ENCODE assay signal across 1 cellular context in the genomic region with DNA sequence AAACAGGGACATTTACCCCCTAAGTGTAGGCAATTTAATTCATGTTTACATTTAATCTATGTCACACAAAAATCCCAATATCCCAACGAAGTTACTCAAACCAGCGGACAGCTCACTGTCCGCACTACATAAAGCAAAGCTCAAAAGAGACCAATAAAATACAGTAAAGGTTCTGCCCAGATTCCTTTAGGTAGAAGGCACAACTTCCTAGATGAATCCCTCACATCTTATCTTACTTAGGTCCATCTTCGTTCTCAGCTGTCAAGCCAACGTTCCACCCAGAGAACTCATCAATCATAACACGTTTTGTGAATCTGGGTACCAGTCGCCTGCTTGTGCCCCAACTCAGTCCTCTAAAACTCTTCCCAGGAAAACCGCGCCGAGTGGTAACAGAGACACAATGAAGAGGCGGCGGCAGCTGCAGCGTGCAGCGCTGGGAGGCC.
A peak's percentile ranks its signal among the peaks of the same experiment; 100 is the strongest.
TF ChIP-seq lines count a peak whose summit lies in the region.

No MANE protein-coding gene starts in this region.

TF ChIP-seq in HepG2, 621 proteins besides CTCF, POLR2A, EP300 and RAD21 (continued from another document and continues in another):
- peak; percentile 71; the same call in 1 of the 3 replicates for TF ChIP-seq MXI1 (IDR thresholded peaks at IDR 0.05; ENCODE audit: borderline replicate concordance, low read depth, low read length)
- no peak for TF ChIP-seq ARNT (IDR thresholded peaks at IDR 0.05)
- TF ChIP-seq ZNF431 (CRISPR knock-in tag; IDR thresholded peaks at IDR 0.05; ENCODE audit: borderline replicate concordance, low read depth) = no peak
- TF ChIP-seq HOXA5 (CRISPR knock-in tag; IDR thresholded peaks at IDR 0.05) = no peak
- TF ChIP-seq ZFP1 (CRISPR knock-in tag; IDR thresholded peaks at IDR 0.05) = no peak
- TF ChIP-seq, protein P1, sequence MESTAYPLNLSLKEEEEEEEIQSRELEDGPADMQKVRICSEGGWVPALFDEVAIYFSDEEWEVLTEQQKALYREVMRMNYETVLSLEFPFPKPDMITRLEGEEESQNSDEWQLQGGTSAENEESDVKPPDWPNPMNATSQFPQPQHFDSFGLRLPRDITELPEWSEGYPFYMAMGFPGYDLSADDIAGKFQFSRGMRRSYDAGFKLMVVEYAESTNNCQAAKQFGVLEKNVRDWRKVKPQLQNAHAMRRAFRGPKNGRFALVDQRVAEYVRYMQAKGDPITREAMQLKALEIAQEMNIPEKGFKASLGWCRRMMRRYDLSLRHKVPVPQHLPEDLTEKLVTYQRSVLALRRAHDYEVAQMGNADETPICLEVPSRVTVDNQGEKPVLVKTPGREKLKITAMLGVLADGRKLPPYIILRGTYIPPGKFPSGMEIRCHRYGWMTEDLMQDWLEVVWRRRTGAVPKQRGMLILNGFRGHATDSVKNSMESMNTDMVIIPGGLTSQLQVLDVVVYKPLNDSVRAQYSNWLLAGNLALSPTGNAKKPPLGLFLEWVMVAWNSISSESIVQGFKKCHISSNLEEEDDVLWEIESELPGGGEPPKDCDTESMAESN (CRISPR knock-in tag; conservative IDR thresholded peaks at IDR 0.05) = no peak
- no peak for TF ChIP-seq SMARCC2 (IDR thresholded peaks at IDR 0.05)
- TF ChIP-seq TP53 (CRISPR knock-in tag; conservative IDR thresholded peaks at IDR 0.05) = no peak
- no peak for TF ChIP-seq ZBTB3 (CRISPR knock-in tag; IDR thresholded peaks at IDR 0.05; ENCODE audit: borderline replicate concordance, low read depth)
- TF ChIP-seq, protein P2, sequence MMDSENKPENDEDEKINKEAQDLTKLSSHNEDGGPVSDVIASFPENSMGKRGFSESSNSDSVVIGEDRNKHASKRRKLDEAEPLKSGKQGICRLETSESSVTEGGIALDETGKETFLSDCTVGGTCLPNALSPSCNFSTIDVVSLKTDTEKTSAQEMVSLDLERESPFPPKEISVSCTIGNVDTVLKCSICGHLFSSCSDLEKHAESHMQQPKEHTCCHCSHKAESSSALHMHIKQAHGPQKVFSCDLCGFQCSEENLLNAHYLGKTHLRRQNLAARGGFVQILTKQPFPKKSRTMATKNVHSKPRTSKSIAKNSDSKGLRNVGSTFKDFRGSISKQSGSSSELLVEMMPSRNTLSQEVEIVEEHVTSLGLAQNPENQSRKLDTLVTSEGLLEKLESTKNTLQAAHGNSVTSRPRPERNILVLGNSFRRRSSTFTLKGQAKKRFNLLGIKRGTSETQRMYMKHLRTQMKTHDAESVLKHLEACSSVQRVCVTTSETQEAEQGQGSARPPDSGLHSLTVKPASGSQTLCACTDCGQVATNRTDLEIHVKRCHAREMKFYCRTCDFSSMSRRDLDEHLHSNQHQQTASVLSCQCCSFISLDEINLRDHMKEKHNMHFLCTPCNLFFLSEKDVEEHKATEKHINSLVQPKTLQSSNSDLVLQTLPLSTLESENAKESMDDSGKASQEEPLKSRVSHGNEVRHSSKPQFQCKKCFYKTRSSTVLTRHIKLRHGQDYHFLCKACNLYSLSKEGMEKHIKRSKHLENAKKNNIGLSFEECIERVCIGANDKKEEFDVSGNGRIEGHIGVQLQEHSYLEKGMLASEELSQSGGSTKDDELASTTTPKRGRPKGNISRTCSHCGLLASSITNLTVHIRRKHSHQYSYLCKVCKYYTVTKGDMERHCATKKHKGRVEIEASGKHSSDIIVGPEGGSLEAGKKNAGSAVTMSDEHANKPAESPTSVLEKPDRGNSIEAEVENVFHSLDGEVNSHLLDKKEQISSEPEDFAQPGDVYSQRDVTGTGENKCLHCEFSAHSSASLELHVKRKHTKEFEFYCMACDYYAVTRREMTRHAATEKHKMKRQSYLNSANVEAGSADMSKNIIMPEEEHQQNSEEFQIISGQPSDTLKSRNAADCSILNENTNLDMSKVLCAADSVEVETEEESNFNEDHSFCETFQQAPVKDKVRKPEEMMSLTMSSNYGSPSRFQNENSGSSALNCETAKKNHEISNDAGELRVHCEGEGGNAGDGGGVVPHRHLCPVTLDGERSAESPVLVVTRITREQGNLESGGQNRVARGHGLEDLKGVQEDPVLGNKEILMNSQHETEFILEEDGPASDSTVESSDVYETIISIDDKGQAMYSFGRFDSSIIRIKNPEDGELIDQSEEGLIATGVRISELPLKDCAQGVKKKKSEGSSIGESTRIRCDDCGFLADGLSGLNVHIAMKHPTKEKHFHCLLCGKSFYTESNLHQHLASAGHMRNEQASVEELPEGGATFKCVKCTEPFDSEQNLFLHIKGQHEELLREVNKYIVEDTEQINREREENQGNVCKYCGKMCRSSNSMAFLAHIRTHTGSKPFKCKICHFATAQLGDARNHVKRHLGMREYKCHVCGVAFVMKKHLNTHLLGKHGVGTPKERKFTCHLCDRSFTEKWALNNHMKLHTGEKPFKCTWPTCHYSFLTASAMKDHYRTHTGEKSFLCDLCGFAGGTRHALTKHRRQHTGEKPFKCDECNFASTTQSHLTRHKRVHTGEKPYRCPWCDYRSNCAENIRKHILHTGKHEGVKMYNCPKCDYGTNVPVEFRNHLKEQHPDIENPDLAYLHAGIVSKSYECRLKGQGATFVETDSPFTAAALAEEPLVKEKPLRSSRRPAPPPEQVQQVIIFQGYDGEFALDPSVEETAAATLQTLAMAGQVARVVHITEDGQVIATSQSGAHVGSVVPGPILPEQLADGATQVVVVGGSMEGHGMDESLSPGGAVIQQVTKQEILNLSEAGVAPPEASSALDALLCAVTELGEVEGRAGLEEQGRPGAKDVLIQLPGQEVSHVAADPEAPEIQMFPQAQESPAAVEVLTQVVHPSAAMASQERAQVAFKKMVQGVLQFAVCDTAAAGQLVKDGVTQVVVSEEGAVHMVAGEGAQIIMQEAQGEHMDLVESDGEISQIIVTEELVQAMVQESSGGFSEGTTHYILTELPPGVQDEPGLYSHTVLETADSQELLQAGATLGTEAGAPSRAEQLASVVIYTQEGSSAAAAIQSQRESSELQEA (CRISPR knock-in tag; IDR thresholded peaks at IDR 0.05; ENCODE audit: not compliant biosample characterization) = no peak
- no peak for TF ChIP-seq ZNF142 (CRISPR knock-in tag; IDR thresholded peaks at IDR 0.05)
- no peak for TF ChIP-seq ZNF441 (CRISPR knock-in tag; IDR thresholded peaks at IDR 0.05; ENCODE audit: borderline replicate concordance)
- TF ChIP-seq SP5 (CRISPR knock-in tag; IDR thresholded peaks at IDR 0.05; ENCODE audit: borderline replicate concordance, low read depth) = no peak
- no peak for TF ChIP-seq ZC3H4 (CRISPR knock-in tag; IDR thresholded peaks at IDR 0.05; ENCODE audit: borderline replicate concordance)
- TF ChIP-seq ZNF781 (CRISPR knock-in tag; IDR thresholded peaks at IDR 0.05; ENCODE audit: borderline replicate concordance, not compliant biosample characterization) = no peak
- no peak for TF ChIP-seq MTA3 (CRISPR knock-in tag; IDR thresholded peaks at IDR 0.05)
- TF ChIP-seq KLF11 (CRISPR knock-in tag; IDR thresholded peaks at IDR 0.05) = no peak
- 0 out of 2 replicates have a peak, but pooled peaks have one; percentile 5 for TF ChIP-seq BCL6 (CRISPR knock-in tag; IDR thresholded peaks at IDR 0.05)
- no peak for TF ChIP-seq ATF7 (IDR thresholded peaks at IDR 0.05)
- no peak for TF ChIP-seq ATF7 (CRISPR knock-in tag; IDR thresholded peaks at IDR 0.05)
- TF ChIP-seq NFKBIZ (CRISPR knock-in tag; IDR thresholded peaks at IDR 0.05) = 0 out of 2 replicates have a peak, but pooled peaks have one; percentile 28
- no peak for TF ChIP-seq AGO2 (optimal IDR thresholded peaks at IDR 0.05; ENCODE audit: low read depth, low read length)
- TF ChIP-seq NFIB (CRISPR knock-in tag; IDR thresholded peaks at IDR 0.05; ENCODE audit: borderline replicate concordance) = no peak
- TF ChIP-seq ZNF274 (CRISPR knock-in tag; IDR thresholded peaks at IDR 0.05) = 0 out of 2 replicates have a peak, but pooled peaks have one; percentile 1
- TF ChIP-seq GMEB2 (CRISPR knock-in tag; IDR thresholded peaks at IDR 0.05; ENCODE audit: low read depth) = 0 out of 2 replicates have a peak, but pooled peaks have one; percentile 4
- TF ChIP-seq TIGD3 (CRISPR knock-in tag; IDR thresholded peaks at IDR 0.05; ENCODE audit: borderline replicate concordance) = no peak
- no peak for TF ChIP-seq ZNF136 (CRISPR knock-in tag; IDR thresholded peaks at IDR 0.05; ENCODE audit: low read depth)
- TF ChIP-seq ZSCAN30 (CRISPR knock-in tag; IDR thresholded peaks at IDR 0.05) = no peak
- TF ChIP-seq, protein P3, sequence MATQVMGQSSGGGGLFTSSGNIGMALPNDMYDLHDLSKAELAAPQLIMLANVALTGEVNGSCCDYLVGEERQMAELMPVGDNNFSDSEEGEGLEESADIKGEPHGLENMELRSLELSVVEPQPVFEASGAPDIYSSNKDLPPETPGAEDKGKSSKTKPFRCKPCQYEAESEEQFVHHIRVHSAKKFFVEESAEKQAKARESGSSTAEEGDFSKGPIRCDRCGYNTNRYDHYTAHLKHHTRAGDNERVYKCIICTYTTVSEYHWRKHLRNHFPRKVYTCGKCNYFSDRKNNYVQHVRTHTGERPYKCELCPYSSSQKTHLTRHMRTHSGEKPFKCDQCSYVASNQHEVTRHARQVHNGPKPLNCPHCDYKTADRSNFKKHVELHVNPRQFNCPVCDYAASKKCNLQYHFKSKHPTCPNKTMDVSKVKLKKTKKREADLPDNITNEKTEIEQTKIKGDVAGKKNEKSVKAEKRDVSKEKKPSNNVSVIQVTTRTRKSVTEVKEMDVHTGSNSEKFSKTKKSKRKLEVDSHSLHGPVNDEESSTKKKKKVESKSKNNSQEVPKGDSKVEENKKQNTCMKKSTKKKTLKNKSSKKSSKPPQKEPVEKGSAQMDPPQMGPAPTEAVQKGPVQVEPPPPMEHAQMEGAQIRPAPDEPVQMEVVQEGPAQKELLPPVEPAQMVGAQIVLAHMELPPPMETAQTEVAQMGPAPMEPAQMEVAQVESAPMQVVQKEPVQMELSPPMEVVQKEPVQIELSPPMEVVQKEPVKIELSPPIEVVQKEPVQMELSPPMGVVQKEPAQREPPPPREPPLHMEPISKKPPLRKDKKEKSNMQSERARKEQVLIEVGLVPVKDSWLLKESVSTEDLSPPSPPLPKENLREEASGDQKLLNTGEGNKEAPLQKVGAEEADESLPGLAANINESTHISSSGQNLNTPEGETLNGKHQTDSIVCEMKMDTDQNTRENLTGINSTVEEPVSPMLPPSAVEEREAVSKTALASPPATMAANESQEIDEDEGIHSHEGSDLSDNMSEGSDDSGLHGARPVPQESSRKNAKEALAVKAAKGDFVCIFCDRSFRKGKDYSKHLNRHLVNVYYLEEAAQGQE (IDR thresholded peaks at IDR 0.05; ENCODE audit: borderline replicate concordance in 1 of 2, low read depth in 1 of 2, low read length in 2 of 2) = 0 out of 4 replicates have a peak, but pooled peaks of 1 of the 2 experiments have one; percentile 6
